8 cellular contexts compared by ENCODE assay signal in genomic region chr6:33585403-33586107, GRCh38. TPM values are rescaled to one million over a fixed set of nuclear protein-coding genes. Genes with fewer than 3 reads are reported as not detected.
A peak's percentile ranks its signal among the peaks of the same experiment; 100 is the strongest.
DNase-seq lines count a peak whose midpoint lies in the region; ATAC-seq and TF ChIP-seq lines count a peak whose summit lies in the region.

No MANE protein-coding gene starts in this region.

- POLR2A ChIA-PET in AG04450 (lab: Yijun Ruan, JAX): no interaction called here

- DNase-seq in AG04450 (ENCODE audit: low read depth, low spot score): no peak
- DNase-seq in HL-60 (ENCODE audit: low read depth in 1 of 2, low spot score in 1 of 2): peak; percentile 76 to 77
- peak; percentile 80 for DNase-seq in NOMO-1 treated with DMSO at 0.1 percent for 48 hours (lab: John Stamatoyannopoulos, UW; ENCODE audit: unreplicated experiment)
- peak; percentile 51 for DNase-seq in activated CD8-positive, alpha-beta memory T cell treated with anti-CD3 and anti-CD28 coated beads, Interleukin-2, amount 50 U/mL, for 1 hour (ENCODE audit: extremely low read depth)
- peak; percentile 95 for DNase-seq in endodermal cell
- peak; percentile 82 for DNase-seq in mucosa of gallbladder (ENCODE audit: low spot score)
- DNase-seq in stimulated activated CD8-positive, alpha-beta memory T cell treated with anti-CD3 and anti-CD28 coated beads, Interleukin-7, amount 100 ng/mL, for 1 hour (ENCODE audit: low read depth in 2 of 2): peak; percentile 75 to 86

- TF ChIP-seq CTCF in AG04450 (IDR thresholded peaks at IDR 0.05; ENCODE audit: low read depth, low read length) (peak; percentile 95), HL-60 (IDR thresholded peaks at IDR 0.05; ENCODE audit: insufficient read depth, low read length) (peak; percentile 86), endodermal cell (conservative IDR thresholded peaks at IDR 0.05) (peak; percentile 97)

- H3K27ac ChIP-seq in AG04450 (ENCODE audit: low read depth, low read length): no peak overlapping the region
- H3K27ac ChIP-seq in HL-60 (replicated peaks): no peak overlapping the region
- no peak overlapping the region for H3K27ac ChIP-seq in endodermal cell (ENCODE audit: low read depth, low read length)

- 29 to 60% methylated on average over 3 to 14 of the region's 14 CpGs for WGBS in endodermal cell (ENCODE audit: insufficient coverage in 1 of 2, insufficient read length in 1 of 2), 2 experiments

- H3K4me1 ChIP-seq in endodermal cell (ENCODE audit: control insufficient read depth, insufficient read depth, low read length): peaks cover 8% of the 10 kb centered on the region

- no peaks in the 10 kb centered on the region for H3K36me3 ChIP-seq in endodermal cell (ENCODE audit: control insufficient read depth, insufficient read depth, low read length)

- no peaks in the 10 kb centered on the region for H3K9me3 Mint-ChIP-seq in endodermal cell

- ATAC-seq in GM18861 (IDR thresholded peaks at IDR 0.05; ENCODE audit: unreplicated experiment): peak; percentile 35

- no peaks in the 10 kb centered on the region for H3K27me3 Mint-ChIP-seq in endodermal cell (ENCODE audit: insufficient read depth)

- H3K4me3 Mint-ChIP-seq in endodermal cell: no peak overlapping the region

- H3K4me1 Mint-ChIP-seq in endodermal cell: peaks cover 9% of the 10 kb centered on the region

- H3K4me3 ChIP-seq in AG04450 (ENCODE audit: low read depth, low read length) (peak overlapping the region; percentile 20; the same call in 1 of the 2 replicates), HL-60 (replicated peaks; ENCODE audit: insufficient read depth, low read length) (peak overlapping the region; percentile 14), endodermal cell (ENCODE audit: low read length) (no peak overlapping the region)

- CTCF ChIA-PET in AG04450 (lab: Charles Lee): interaction anchor here (0.6 to 3.5 kb wide), 25 partner anchors 11 to 570 kb away, joined by 3 to 22 read pairs (median 4); partner anchors contain the start of genes IP6K3 and UQCC2

- no peaks in the 10 kb centered on the region for H3K9me3 ChIP-seq in AG04450 (ENCODE audit: control insufficient read depth, insufficient read depth, low read length)
- H3K9me3 ChIP-seq in endodermal cell (ENCODE audit: control insufficient read depth, low read length): no peaks in the 10 kb centered on the region

- no peaks in the 10 kb centered on the region for H3K36me3 Mint-ChIP-seq in endodermal cell (ENCODE audit: low read depth)

- H3K27me3 ChIP-seq in AG04450 (ENCODE audit: control insufficient read depth, insufficient read depth, low read length): no peaks in the 10 kb centered on the region
- H3K27me3 ChIP-seq in HL-60 (ENCODE audit: insufficient read depth, poor library complexity, severe bottlenecking): no peaks in the 10 kb centered on the region
- no peaks in the 10 kb centered on the region for H3K27me3 ChIP-seq in endodermal cell (ENCODE audit: control insufficient read depth, insufficient read depth, low read length, poor library complexity, severe bottlenecking)

- no peak overlapping the region for H3K27ac Mint-ChIP-seq in endodermal cell

- no peak overlapping the region for H3K9ac ChIP-seq in endodermal cell (ENCODE audit: extremely low read depth, low read length, poor library complexity, severe bottlenecking)

RNA-seq across cellular contexts. Expression of gene BAK1, which starts 5.5 kb away (rescaled TPM):
- 13.0 and 16.3 TPM in 2 replicates for polyA plus RNA-seq in AG04450 (2011; rRNA removed)
- 19.3 and 26.5 TPM in 2 replicates for polyA minus RNA-seq in AG04450 (2011; rRNA and poly(A)+ RNA removed)
- total RNA-seq in endodermal cell: 10 to 100 TPM; 39.9 to 41.2 TPM
- polyA plus RNA-seq in endodermal cell (2013, experiment 1 of 2): 28.1 TPM
- 27.8 TPM for polyA plus RNA-seq in endodermal cell (2013, experiment 2 of 2)
- total RNA-seq in mucosa of gallbladder: 28.2 TPM

RNA-seq across cellular contexts. Expression of gene ITPR3, which starts 35.6 kb away (rescaled TPM):
- 4.4 and 4.8 TPM in 2 replicates for polyA plus RNA-seq in AG04450 (2011; rRNA removed)
- polyA minus RNA-seq in AG04450 (2011; rRNA and poly(A)+ RNA removed): 7.4 and 9.6 TPM in 2 replicates
- total RNA-seq in endodermal cell (10 to 100 TPM; 29.6 to 33.3 TPM), mucosa of gallbladder (104 TPM)
- 6.0 TPM for polyA plus RNA-seq in endodermal cell (2013, experiment 1 of 2)
- polyA plus RNA-seq in endodermal cell (2013, experiment 2 of 2): 6.6 TPM
